Comparison of ENCODE assay signal across 20 cellular contexts in genomic region chr4:146256328-146256727, GRCh38. TPM values are rescaled to one million over a fixed set of nuclear protein-coding genes. Genes with fewer than 3 reads are reported as not detected.
DNase-seq lines count a peak whose midpoint lies in the region; FAIRE-seq lines count a peak whose summit lies in the region.
"Had no signal": no experiment of that assay in that cellular context is flagged by ENCODE, and none has a peak within 500 bp of the region (broad histone marks: within the 10 kb centered on the region; RNA-seq: fewer than 3 reads in every experiment).

No MANE protein-coding gene starts in this region.

- H3K4me1 ChIP-seq in GM23248 (ENCODE audit: insufficient read depth) (peaks cover 22% of the 10 kb centered on the region), SJSA1 (replicated peaks) (peaks cover 35% of the 10 kb centered on the region), small intestine (ENCODE audit: control insufficient read depth in 2 of 2, insufficient read depth in 1 of 2, low read depth in 1 of 2, low read length in 1 of 2) (no peaks in the 10 kb centered on the region)

- no peaks in the 10 kb centered on the region for H3K79me2 ChIP-seq in GM23248 (ENCODE audit: insufficient read depth)

- H3K27ac ChIP-seq in GM23248 (peak overlapping the region; percentile 41), SJSA1 (peak overlapping the region; percentile 92), small intestine (ENCODE audit: low read depth in 1 of 2, low read length in 1 of 2) (no peak overlapping the region)
- H3K27ac ChIP-seq: HL-60 had no signal

- DNase-seq in GM23248, result no peak
- DNase-seq in SJSA1 (ENCODE audit: low read depth in 1 of 2, low spot score in 2 of 2), result no peak
- DNase-seq in small intestine, result peak; percentile 52
- no peak for DNase-seq in HPDE6-E6E7 (ENCODE audit: extremely low spot score)
- DNase-seq in foreskin melanocyte, result no peak
- no peak for DNase-seq in HuH-7.5 (ENCODE audit: low spot score)
- DNase-seq: CD8-positive, alpha-beta memory T cell; DMS 273 treated with DMSO at 0.1 percent for 48 hours; GOT3; KG1; NCI-H1092 treated with DMSO at 0.1 percent for 48 hours; NCI-H1694; NCI-H446; NCI-H82; SHP77 treated with DMSO at 0.1 percent for 48 hours had no signal

- no peaks in the 10 kb centered on the region for H3K9me2 ChIP-seq in GM23248 (ENCODE audit: insufficient read depth)

- H3K9me3 ChIP-seq in GM23248 (ENCODE audit: low read depth) (no peaks in the 10 kb centered on the region), SJSA1 (replicated peaks) (no peaks in the 10 kb centered on the region), small intestine (ENCODE audit: control insufficient read depth, low read depth) (no peaks in the 10 kb centered on the region)

- in situ Hi-C loops in GM23248 (cut with MboI), result no loop called here

- H3K9ac ChIP-seq in GM23248, result no peak overlapping the region

- H3F3A ChIP-seq in GM23248 (ENCODE audit: insufficient read depth), result peaks cover 30% of the 10 kb centered on the region

- FAIRE-seq in islet of Langerhans (lab: Jason Lieb, UNC) (peak; percentile 51), small intestine (lab: Jason Lieb, UNC) (no peak)

- H2AFZ ChIP-seq in GM23248, result no peak overlapping the region

- H3K4me2 ChIP-seq in GM23248 (ENCODE audit: unreplicated experiment), result peak overlapping the region; percentile 36

- 8 to 11% methylated on average over 1 of the region's 1 CpG for whole genome bisulfite sequencing in GM23248 (ENCODE audit: low coverage in 1 of 2, low lambda C conversion rate in 2 of 2, missing lambda C conversion rate in 2 of 2), 2 experiments
- WGBS in small intestine, 3 donors, result 10 to 50% (median 38%) methylated on average over 1 of the region's 1 CpG

- H3K36me3 ChIP-seq in GM23248 (ENCODE audit: low read depth), result no peaks in the 10 kb centered on the region
- no peaks in the 10 kb centered on the region for H3K36me3 ChIP-seq in SJSA1
- peaks cover 0 to 2% of the 10 kb centered on the region in 2 donors for H3K36me3 ChIP-seq in small intestine (ENCODE audit: control insufficient read depth in 2 of 2, insufficient read depth in 2 of 2, low read length in 2 of 2)

- no peaks in the 10 kb centered on the region for H4K20me1 ChIP-seq in GM23248 (ENCODE audit: insufficient read depth)

- H3K27me3 ChIP-seq in GM23248 (replicated peaks; ENCODE audit: insufficient read depth) (no peaks in the 10 kb centered on the region), SJSA1 (replicated peaks) (no peaks in the 10 kb centered on the region), small intestine (ENCODE audit: control insufficient read depth in 2 of 2, insufficient read depth in 2 of 2, low read length in 2 of 2) (no peaks in the 10 kb centered on the region)

- H3K4me3 ChIP-seq in GM23248, result 0 out of 2 replicates have a peak overlapping the region, but pooled peaks have one; percentile 2
- H3K4me3 ChIP-seq in SJSA1, result no peak overlapping the region
- no peak overlapping the region for H3K4me3 ChIP-seq in small intestine (ENCODE audit: low read depth in 1 of 2, low read length in 2 of 2)

RNA-seq across cellular contexts. Expression of gene REELD1, which starts 42.0 kb away (rescaled TPM):
- not detected in 2 replicates for total RNA-seq in GM23248 (2014; rRNA removed; shearing (Covaris generic))
- not detected in 2 replicates for polyA plus RNA-seq in GM23248 (2016; fragmentation: Nextera tagmentation; extraction: Ambion mirVana)
- 0.05 TPM in 1 of 2 replicates, not detected in the other for total RNA-seq in SJSA1 (2014; rRNA removed; shearing (Covaris generic))
- 1 to 10 TPM in 1 of 3 donors, under 1 TPM in 2; 0.07 to 4.5 (median 0.54) TPM for polyA plus RNA-seq in small intestine
- total RNA-seq: M059J had no signal
- polyA plus RNA-seq: AG04450; BJ; CD8-positive, alpha-beta memory T cell had no signal

Comparison
In these comparisons a context has a peak if more than half of its experiments do, and no peak if none do; other contexts are left out.
1. H3K27ac ChIP-seq: peak in GM23248 (single experiment) and SJSA1 (single experiment); none in small intestine (0 of 2).